8 cellular contexts compared by ENCODE assay signal in genomic region chr10:33126118-33126517, GRCh38.
A peak's percentile ranks its signal among the peaks of the same experiment; 100 is the strongest.
DNase-seq lines count a peak whose midpoint lies in the region; ATAC-seq and TF ChIP-seq lines count a peak whose summit lies in the region.

No MANE protein-coding gene starts in this region.

- POLR2A ChIA-PET in activated CD4-positive, alpha-beta T cell treated with anti-CD3 and anti-CD28 coated beads, Interleukin-2, amount 10 ng/mL, durations not matched to agents 7 days and 5 days (lab: Charles Lee) = interaction anchor here (1.1 kb wide), 1 partner anchor 13 kb away, joined by 4 read pairs; no protein-coding TSS in a partner anchor

- CTCF ChIA-PET in activated CD4-positive, alpha-beta T cell treated with anti-CD3 and anti-CD28 coated beads, Interleukin-2, amount 10 ng/mL, durations not matched to agents 7 days and 5 days (lab: Charles Lee) = interaction anchor here (0.8 to 6.1 kb wide), 7 partner anchors 10 to 34 kb away, joined by 3 to 55 read pairs (median 5); no protein-coding TSS in a partner anchor

- peak; percentile 48 for ATAC-seq in Right ventricle myocardium superior (ENCODE audit: poor library complexity)

- TF ChIP-seq POLR2A in suprapubic skin (IDR thresholded peaks at IDR 0.05) = no peak

- H3K9me3 Mint-ChIP-seq in activated CD4-positive, alpha-beta T cell treated with anti-CD3 and anti-CD28 coated beads, Interleukin-2, amount 10 ng/mL, durations not matched to agents 7 days and 5 days = peaks cover 3% of the 10 kb centered on the region

- H3K27ac ChIP-seq in suprapubic skin = peak overlapping the region; percentile 50

- H3K36me3 Mint-ChIP-seq in activated CD4-positive, alpha-beta T cell treated with anti-CD3 and anti-CD28 coated beads, Interleukin-2, amount 10 ng/mL, durations not matched to agents 7 days and 5 days (ENCODE audit: low read depth) = peaks cover 16% of the 10 kb centered on the region

- no peak overlapping the region for H3K4me3 ChIP-seq in suprapubic skin

- H3K4me1 ChIP-seq in suprapubic skin = peaks cover 34% of the 10 kb centered on the region

- H3K4me3 Mint-ChIP-seq in activated CD4-positive, alpha-beta T cell treated with anti-CD3 and anti-CD28 coated beads, Interleukin-2, amount 10 ng/mL, durations not matched to agents 7 days and 5 days = no peak overlapping the region

- no peaks in the 10 kb centered on the region for H3K36me3 ChIP-seq in suprapubic skin

- H3K27me3 ChIP-seq in suprapubic skin = no peaks in the 10 kb centered on the region

- intact Hi-C loops in Right ventricle myocardium superior (cut with DNase I) = no loop called here
- intact Hi-C loops in posterior vena cava (cut with DNase I) = no loop called here

- 43% methylated on average over 7 of the region's 7 CpGs for WGBS in suprapubic skin

- no peak for TF ChIP-seq CTCF in suprapubic skin (IDR thresholded peaks at IDR 0.05)

- H3K27me3 Mint-ChIP-seq in activated CD4-positive, alpha-beta T cell treated with anti-CD3 and anti-CD28 coated beads, Interleukin-2, amount 10 ng/mL, durations not matched to agents 7 days and 5 days = no peaks in the 10 kb centered on the region

- H3K9me3 ChIP-seq in suprapubic skin = no peaks in the 10 kb centered on the region

- no peak for TF ChIP-seq EP300 in suprapubic skin (IDR thresholded peaks at IDR 0.05)

- DNase-seq in activated CD8-positive, alpha-beta memory T cell treated with anti-CD3 and anti-CD28 coated beads for 24 hours = peak; percentile 65
- no peak for DNase-seq in activated CD8-positive, alpha-beta memory T cell treated with anti-CD3 and anti-CD28 coated beads, Interleukin-2, amount 50 U/mL, for 48 hours
- DNase-seq in activated CD4-positive, alpha-beta T cell treated with anti-CD3 and anti-CD28 coated beads, Interleukin-2, amount 10 ng/mL, durations not matched to agents 7 days and 5 days = peak; percentile 61
- DNase-seq in Right ventricle myocardium superior = no peak
- DNase-seq in suprapubic skin (ENCODE audit: low spot score in 2 of 2) = no peak
- no peak for DNase-seq in posterior vena cava (ENCODE audit: low spot score)
- no peak for DNase-seq in RKO (ENCODE audit: low spot score)
- DNase-seq in amniotic stem cell (lab: John Stamatoyannopoulos, UW) = no peak

- peaks cover 65% of the 10 kb centered on the region for H3K4me1 Mint-ChIP-seq in activated CD4-positive, alpha-beta T cell treated with anti-CD3 and anti-CD28 coated beads, Interleukin-2, amount 10 ng/mL, durations not matched to agents 7 days and 5 days

- H3K27ac Mint-ChIP-seq in activated CD4-positive, alpha-beta T cell treated with anti-CD3 and anti-CD28 coated beads, Interleukin-2, amount 10 ng/mL, durations not matched to agents 7 days and 5 days = peak overlapping the region; percentile 93

Comparison
In these comparisons a context has a peak if more than half of its experiments do, and no peak if none do; other contexts are left out.
1. DNase-seq: peak in activated CD8-positive, alpha-beta memory T cell treated with anti-CD3 and anti-CD28 coated beads for 24 hours (single experiment) and activated CD4-positive, alpha-beta T cell treated with anti-CD3 and anti-CD28 coated beads, Interleukin-2, amount 10 ng/mL, durations not matched to agents 7 days and 5 days (single experiment); none in activated CD8-positive, alpha-beta memory T cell treated with anti-CD3 and anti-CD28 coated beads, Interleukin-2, amount 50 U/mL, for 48 hours (single experiment), Right ventricle myocardium superior (single experiment), suprapubic skin (0 of 2), posterior vena cava (single experiment), RKO (single experiment) and amniotic stem cell (single experiment).